ENCODE assay signal across 24 cellular contexts in the genomic region with DNA sequence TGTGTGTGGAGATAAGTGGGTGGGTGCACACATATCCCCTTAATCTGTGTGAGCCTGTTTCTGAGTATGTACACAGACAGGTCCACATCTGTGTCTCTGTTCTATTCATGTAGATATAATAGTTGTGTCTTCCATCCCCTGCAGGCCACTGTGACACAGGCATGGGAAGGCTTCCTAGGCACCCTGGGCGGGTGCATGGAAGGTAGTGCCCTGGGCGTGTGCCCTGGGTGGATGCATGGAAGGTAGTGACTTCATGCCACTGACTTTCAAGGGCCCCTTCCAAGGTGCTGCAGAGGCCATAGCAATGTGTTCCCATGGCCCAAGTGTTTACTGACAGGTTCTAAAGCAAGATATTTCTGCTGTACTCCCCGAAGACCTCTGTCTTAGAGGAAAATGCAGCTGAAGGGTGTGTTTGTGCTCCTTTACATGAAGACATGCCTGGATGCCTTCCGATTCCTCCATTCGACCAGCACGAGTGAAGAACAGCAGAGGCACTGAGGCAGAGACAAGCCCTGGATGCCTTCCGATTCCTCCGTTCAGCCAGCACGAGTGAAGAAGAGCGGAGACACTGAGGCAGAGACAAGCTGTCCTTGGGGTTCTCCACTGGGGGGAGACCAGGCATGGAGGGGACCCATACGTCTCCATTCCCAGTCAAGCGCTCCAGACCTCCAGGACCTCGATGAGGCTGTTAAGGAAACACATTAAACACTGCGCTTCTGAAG.
"Had no signal": no experiment of that assay in that cellular context is flagged by ENCODE, and none has a peak within 500 bp of the region (broad histone marks: within the 10 kb centered on the region; RNA-seq: fewer than 3 reads in every experiment).

No MANE protein-coding gene starts in this region.

- H3K4me1 ChIP-seq: breast epithelium, gastrocnemius medialis, left ventricle myocardium inferior, prostate gland had no signal

- H3K27me3 ChIP-seq: breast epithelium, gastrocnemius medialis, neutrophil, ovary had no signal

- H3K27ac ChIP-seq: breast epithelium, gastrocnemius medialis, left ventricle myocardium inferior, neutrophil, ovary, prostate gland, thoracic aorta, WERI-Rb-1 had no signal

- H3K4me3 ChIP-seq: breast epithelium, gastrocnemius medialis, left ventricle myocardium inferior, lung, mucosa of descending colon, ovary, prostate gland, thoracic aorta had no signal

- DNase-seq: activated CD4-positive, alpha-beta T cell treated with anti-CD3 and anti-CD28 coated beads for 48 hours; activated CD4-positive, alpha-beta T cell treated with anti-CD3 and anti-CD28 coated beads, Interleukin-2, amount 50 U/mL, for 48 hours; activated CD8-positive, alpha-beta memory T cell treated with anti-CD3 and anti-CD28 coated beads for 24 hours; activated T-cell treated with anti-CD3 and anti-CD28 coated beads, Interleukin-2, amount 50 U/mL, for 1 hour; effector memory CD4-positive, alpha-beta T cell; gastrocnemius medialis; glutamatergic neuron; left ventricle myocardium inferior; mucosa of descending colon; stimulated activated CD4-positive, alpha-beta T cell treated with anti-CD3 and anti-CD28 coated beads, Interleukin-2, amount 100 ng/mL, for 48 hours; stimulated activated naive CD4-positive, alpha-beta T cell treated with Interleukin-2 at 50 U/mL for 16 hours; T-helper 17 cell; T1000; trophoblast cell; WERI-Rb-1 had no signal

- H3K9me3 ChIP-seq: breast epithelium, gastrocnemius medialis, mucosa of descending colon, neutrophil, ovary, prostate gland had no signal

- ATAC-seq: activated CD4-positive, CD25-positive, alpha-beta regulatory T cell treated with anti-CD3 and anti-CD28 coated beads, Interleukin-2, amount 50 U/mL, for 24 hours; activated naive CD4-positive, alpha-beta T cell treated with anti-CD3 and anti-CD28 coated beads, Interleukin-2, amount 50 U/mL, for 72 hours; gastrocnemius medialis; mucosa of descending colon; SK-N-SH treated with all-trans-retinoic acid at 6 μM for 48 hours; T-helper 17 cell had no signal

- H3K36me3 ChIP-seq: breast epithelium, gastrocnemius medialis, left ventricle myocardium inferior, neutrophil, ovary, prostate gland, thoracic aorta, WERI-Rb-1 had no signal
